Comparison of ENCODE assay signal across 1 cellular context in the genomic region with DNA sequence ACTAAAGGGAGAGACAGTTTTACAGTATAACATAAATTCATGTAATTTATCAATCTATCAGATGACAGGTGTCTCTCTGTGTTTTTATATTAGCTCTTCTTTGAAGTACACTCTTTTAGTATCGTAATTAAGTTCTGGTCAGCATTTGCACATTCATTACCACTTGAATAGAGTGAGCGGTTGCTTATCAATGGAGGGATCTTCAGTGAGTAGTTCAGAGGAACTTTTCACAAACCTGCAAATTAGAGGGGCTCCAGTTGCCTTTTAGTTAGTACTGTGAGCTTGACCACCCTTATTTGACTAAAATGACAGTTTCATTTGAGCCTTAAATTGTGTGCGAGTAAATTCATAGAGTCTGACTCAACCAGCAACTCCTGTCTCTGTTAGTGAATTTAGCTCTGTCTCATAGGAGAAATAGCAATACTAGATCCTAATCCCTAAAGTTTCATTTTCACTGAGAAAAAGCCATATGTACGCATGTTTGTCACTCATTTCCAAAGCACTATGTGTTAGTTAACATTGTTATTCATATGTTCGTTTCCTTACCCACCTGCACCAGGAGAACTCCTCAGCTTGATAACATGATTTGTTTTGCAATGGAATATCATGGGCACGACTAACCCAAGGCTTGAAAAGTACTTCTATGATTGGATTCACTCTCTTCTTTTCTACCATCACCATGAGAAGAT.
TF ChIP-seq lines count a peak whose summit lies in the region.

No MANE protein-coding gene starts in this region.

TF ChIP-seq in H1, 55 proteins besides CTCF, POLR2A, EP300 and RAD21:
- TF ChIP-seq BCL11A (IDR thresholded peaks at IDR 0.05; ENCODE audit: low read depth in 2 of 2, low read length in 2 of 2) (no peak), KDM1A (IDR thresholded peaks at IDR 0.05; ENCODE audit: borderline replicate concordance, low read length) (no peak), TAF7 (optimal IDR thresholded peaks at IDR 0.05; ENCODE audit: borderline replicate concordance, low read depth, low read length) (no peak), BRCA1 (IDR thresholded peaks at IDR 0.05; ENCODE audit: low read depth, low read length) (no peak), JUND (IDR thresholded peaks at IDR 0.05; ENCODE audit: low read length) (no peak), GABPA (IDR thresholded peaks at IDR 0.05; ENCODE audit: borderline replicate concordance, insufficient read depth, low read length) (no peak), CHD2 (IDR thresholded peaks at IDR 0.05; ENCODE audit: low read length) (no peak), TAF1 (IDR thresholded peaks at IDR 0.05; ENCODE audit: low read depth, low read length) (no peak), SP1 (IDR thresholded peaks at IDR 0.05; ENCODE audit: low read depth, low read length) (no peak), CEBPB (IDR thresholded peaks at IDR 0.05; ENCODE audit: low read depth, low read length) (no peak), SRF (IDR thresholded peaks at IDR 0.05; ENCODE audit: low read depth, low read length) (no peak), FOSL1 (IDR thresholded peaks at IDR 0.05; ENCODE audit: insufficient read depth, low read depth, low read length) (no peak), HDAC2 (IDR thresholded peaks at IDR 0.05; ENCODE audit: borderline replicate concordance in 1 of 2, low read depth in 2 of 2, low read length in 2 of 2) (no peak), CBX5 (IDR thresholded peaks at IDR 0.05; ENCODE audit: low read depth, low read length) (no peak), CTBP2 (IDR thresholded peaks at IDR 0.05; ENCODE audit: borderline replicate concordance, insufficient read depth, insufficient read length, low read length) (no peak), YY1 (IDR thresholded peaks at IDR 0.05; ENCODE audit: low read depth, low read length) (no peak), EZH2 (IDR thresholded peaks at IDR 0.05; ENCODE audit: low read depth, low read length, severe bottlenecking) (no peak), POLR2AphosphoS5 (IDR thresholded peaks at IDR 0.05; ENCODE audit: low read depth, low read length) (no peak)
- TF ChIP-seq, protein P1, sequence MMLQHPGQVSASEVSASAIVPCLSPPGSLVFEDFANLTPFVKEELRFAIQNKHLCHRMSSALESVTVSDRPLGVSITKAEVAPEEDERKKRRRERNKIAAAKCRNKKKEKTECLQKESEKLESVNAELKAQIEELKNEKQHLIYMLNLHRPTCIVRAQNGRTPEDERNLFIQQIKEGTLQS (IDR thresholded peaks at IDR 0.05; ENCODE audit: insufficient read depth, low read depth, low read length): no peak
- TF ChIP-seq, protein P2, sequence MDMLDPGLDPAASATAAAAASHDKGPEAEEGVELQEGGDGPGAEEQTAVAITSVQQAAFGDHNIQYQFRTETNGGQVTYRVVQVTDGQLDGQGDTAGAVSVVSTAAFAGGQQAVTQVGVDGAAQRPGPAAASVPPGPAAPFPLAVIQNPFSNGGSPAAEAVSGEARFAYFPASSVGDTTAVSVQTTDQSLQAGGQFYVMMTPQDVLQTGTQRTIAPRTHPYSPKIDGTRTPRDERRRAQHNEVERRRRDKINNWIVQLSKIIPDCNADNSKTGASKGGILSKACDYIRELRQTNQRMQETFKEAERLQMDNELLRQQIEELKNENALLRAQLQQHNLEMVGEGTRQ (IDR thresholded peaks at IDR 0.05; ENCODE audit: low read length): no peak
